ENCODE assay signal across 1 cellular context in genomic region chr20:25139061-25139705, GRCh38.
TF ChIP-seq lines count a peak whose summit lies in the region.

No MANE protein-coding gene starts in this region.

TF ChIP-seq in HepG2, 621 proteins besides CTCF, POLR2A, EP300 and RAD21 (continues in another document):
- TF ChIP-seq ZNF709 (CRISPR knock-in tag; IDR thresholded peaks at IDR 0.05) (no peak), ZNF431 (CRISPR knock-in tag; IDR thresholded peaks at IDR 0.05; ENCODE audit: borderline replicate concordance, low read depth) (no peak), ZBTB3 (CRISPR knock-in tag; IDR thresholded peaks at IDR 0.05; ENCODE audit: borderline replicate concordance, low read depth) (no peak), SNAPC4 (CRISPR knock-in tag; IDR thresholded peaks at IDR 0.05) (no peak), PPARG (CRISPR knock-in tag; conservative IDR thresholded peaks at IDR 0.05) (no peak), ZNF280B (CRISPR knock-in tag; IDR thresholded peaks at IDR 0.05; ENCODE audit: borderline replicate concordance) (peak; percentile 46; the same call in 1 of the 2 replicates), HMGXB4 (CRISPR knock-in tag; IDR thresholded peaks at IDR 0.05; ENCODE audit: borderline replicate concordance in 1 of 2, low read depth in 1 of 2) (peak; percentile 49 to 62; a peak in 1 of 4 replicates), ZNF296 (CRISPR knock-in tag; conservative IDR thresholded peaks at IDR 0.05) (no peak), SMAD9 (CRISPR knock-in tag; IDR thresholded peaks at IDR 0.05) (no peak), PRDM15 (CRISPR knock-in tag; IDR thresholded peaks at IDR 0.05) (no peak), ZNF235 (CRISPR knock-in tag; IDR thresholded peaks at IDR 0.05; ENCODE audit: borderline replicate concordance) (no peak), NFE2L1 (CRISPR knock-in tag; IDR thresholded peaks at IDR 0.05; ENCODE audit: borderline replicate concordance) (no peak), DZIP1 (CRISPR knock-in tag; IDR thresholded peaks at IDR 0.05) (no peak), ZNF75D (CRISPR knock-in tag; IDR thresholded peaks at IDR 0.05; ENCODE audit: borderline replicate concordance) (no peak), YY1 (IDR thresholded peaks at IDR 0.05; ENCODE audit: insufficient read depth, insufficient replicate concordance, low read depth, low read length) (peak; percentile 23), PCBP1 (IDR thresholded peaks at IDR 0.05; ENCODE audit: borderline replicate concordance, low read depth, low read length) (no peak), MAFF (IDR thresholded peaks at IDR 0.05; ENCODE audit: low read depth, low read length) (no peak), DNMT3B (CRISPR knock-in tag; conservative IDR thresholded peaks at IDR 0.05) (no peak), CSRNP2 (CRISPR knock-in tag; conservative IDR thresholded peaks at IDR 0.05; ENCODE audit: low read depth) (no peak), ZNF839 (CRISPR knock-in tag; IDR thresholded peaks at IDR 0.05; ENCODE audit: borderline replicate concordance) (no peak), SALL1 (CRISPR knock-in tag; IDR thresholded peaks at IDR 0.05) (peak; percentile 21; the same call in 1 of the 2 replicates), TFAP4 (IDR thresholded peaks at IDR 0.05; ENCODE audit: borderline replicate concordance, low read depth) (no peak), ZNF543 (CRISPR knock-in tag; IDR thresholded peaks at IDR 0.05) (no peak), TSC22D2 (CRISPR knock-in tag; IDR thresholded peaks at IDR 0.05; ENCODE audit: borderline replicate concordance) (no peak), SOX6 (IDR thresholded peaks at IDR 0.05) (no peak), SOX6 (CRISPR knock-in tag; IDR thresholded peaks at IDR 0.05) (0 out of 2 replicates have a peak, but pooled peaks have one; percentile 14), ZNF691 (CRISPR knock-in tag; IDR thresholded peaks at IDR 0.05; ENCODE audit: borderline replicate concordance, low read depth) (peak; percentile 82; the same call in 1 of the 2 replicates), FOXK2 (IDR thresholded peaks at IDR 0.05) (no peak), ZNF710 (CRISPR knock-in tag; IDR thresholded peaks at IDR 0.05; ENCODE audit: borderline replicate concordance) (0 out of 2 replicates have a peak, but pooled peaks have one; percentile 19), HBP1 (CRISPR knock-in tag; IDR thresholded peaks at IDR 0.05; ENCODE audit: low read depth) (no peak), TRIM24 (CRISPR knock-in tag; IDR thresholded peaks at IDR 0.05) (no peak), SMARCC2 (IDR thresholded peaks at IDR 0.05) (no peak), ZNF580 (CRISPR knock-in tag; IDR thresholded peaks at IDR 0.05; ENCODE audit: borderline replicate concordance, low read depth) (peak; percentile 54; the same call in 1 of the 2 replicates), GATAD2A (CRISPR knock-in tag; IDR thresholded peaks at IDR 0.05) (no peak)
